ENCODE assay signal across 8 cellular contexts in genomic region chr10:68331455-68332258, GRCh38. TPM values are rescaled to one million over a fixed set of nuclear protein-coding genes. Genes with fewer than 3 reads are reported as not detected.
A peak's percentile ranks its signal among the peaks of the same experiment; 100 is the strongest.
DNase-seq lines count a peak whose midpoint lies in the region; ATAC-seq, FAIRE-seq and TF ChIP-seq lines count a peak whose summit lies in the region.

TSS of gene HNRNPH3 (plus strand) at chr10:68332064. CDS start at chr10:68337222, 5,158 bp downstream.

- DNase-seq in GM12892 (ENCODE audit: insufficient read length) (peak; percentile 83), NCI-H1436 (lab: John Stamatoyannopoulos, UW) (peak; percentile 98), SW480 (ENCODE audit: low spot score) (peak; percentile 96), cardiac muscle cell (ENCODE audit: low read depth in 1 of 2, low spot score in 1 of 2) (peak; percentile 99 to 100), tibial artery (peak; percentile 96 to 99)
- peak; percentile 99 for DNase-seq in activated naive CD8-positive, alpha-beta T cell treated with anti-CD3 and anti-CD28 coated beads, Interleukin-2, amount 50 U/mL, for 24 hours

- H3K9ac ChIP-seq in parathyroid adenoma: peak within 1 kb of the TSS; percentile 98

- H3K36me3 Mint-ChIP-seq in activated naive CD8-positive, alpha-beta T cell treated with anti-CD3 and anti-CD28 coated beads, Interleukin-2, amount 50 U/mL, for 24 hours (ENCODE audit: low read depth): peaks cover 40% of the 10 kb centered on the region

- H3K79me2 ChIP-seq in parathyroid adenoma: peaks cover 31% of the 10 kb centered on the region

- H3K27me3 ChIP-seq in cardiac muscle cell (no peaks in the 10 kb centered on the region), parathyroid adenoma (ENCODE audit: control insufficient read depth, insufficient read depth, low read length) (no peaks in the 10 kb centered on the region), tibial artery (no peaks in the 10 kb centered on the region)

- TF ChIP-seq POLR2A in GM12892 (IDR thresholded peaks at IDR 0.05; ENCODE audit: low read depth, low read length): peak; percentile 99

- H3K9me3 ChIP-seq in cardiac muscle cell (ENCODE audit: low read depth): no peaks in the 10 kb centered on the region
- no peaks in the 10 kb centered on the region for H3K9me3 ChIP-seq in parathyroid adenoma (ENCODE audit: control insufficient read depth, low read length)
- H3K9me3 ChIP-seq in tibial artery: no peaks in the 10 kb centered on the region

- peaks cover 4% of the 10 kb centered on the region for H3K9me3 Mint-ChIP-seq in activated naive CD8-positive, alpha-beta T cell treated with anti-CD3 and anti-CD28 coated beads, Interleukin-2, amount 50 U/mL, for 24 hours

- no peaks in the 10 kb centered on the region for H3K36me3 ChIP-seq in cardiac muscle cell
- no peaks in the 10 kb centered on the region for H3K36me3 ChIP-seq in parathyroid adenoma (ENCODE audit: control insufficient read depth, insufficient read depth, low read length)
- H3K36me3 ChIP-seq in tibial artery: no peaks in the 10 kb centered on the region

- TF ChIP-seq CTCF in cardiac muscle cell (IDR thresholded peaks at IDR 0.05; ENCODE audit: low read depth, low read length): no peak
- TF ChIP-seq CTCF in parathyroid adenoma (IDR thresholded peaks at IDR 0.05): peak; percentile 6
- TF ChIP-seq CTCF in tibial artery (IDR thresholded peaks at IDR 0.05): peak in 1 of 2 experiments; percentile 7

- H3K27ac Mint-ChIP-seq in activated naive CD8-positive, alpha-beta T cell treated with anti-CD3 and anti-CD28 coated beads, Interleukin-2, amount 50 U/mL, for 24 hours: peak within 1 kb of the TSS; percentile 100

- peak within 1 kb of the TSS; percentile 92 for H2AFZ ChIP-seq in parathyroid adenoma

- ATAC-seq in HG02840 (IDR thresholded peaks at IDR 0.05; ENCODE audit: low FRiP score, unreplicated experiment): peak; percentile 82
- peak; percentile 87 for ATAC-seq in activated naive CD8-positive, alpha-beta T cell treated with anti-CD3 and anti-CD28 coated beads, Interleukin-2, amount 50 U/mL, for 24 hours

- peaks cover 28% of the 10 kb centered on the region for H3K4me1 ChIP-seq in cardiac muscle cell (ENCODE audit: low read depth)
- peaks cover 6% of the 10 kb centered on the region for H3K4me1 ChIP-seq in parathyroid adenoma
- H3K4me1 ChIP-seq in tibial artery: peaks cover 0 to 55% (median 19%) of the 10 kb centered on the region in 4 donors

- H3K27ac ChIP-seq in cardiac muscle cell (peak within 1 kb of the TSS; percentile 95), parathyroid adenoma (peak within 1 kb of the TSS; percentile 98), tibial artery (peak within 1 kb of the TSS; percentile 99 to 100)

- peak; percentile 98 for FAIRE-seq in GM12892 (lab: Jason Lieb, UNC)

- H3K27me3 Mint-ChIP-seq in activated naive CD8-positive, alpha-beta T cell treated with anti-CD3 and anti-CD28 coated beads, Interleukin-2, amount 50 U/mL, for 24 hours: no peaks in the 10 kb centered on the region

- H3K4me1 Mint-ChIP-seq in activated naive CD8-positive, alpha-beta T cell treated with anti-CD3 and anti-CD28 coated beads, Interleukin-2, amount 50 U/mL, for 24 hours: peaks cover 51% of the 10 kb centered on the region

- peak within 1 kb of the TSS; percentile 98 for H3K4me2 ChIP-seq in parathyroid adenoma (ENCODE audit: low read length)

- H3K4me3 ChIP-seq in cardiac muscle cell (peak within 1 kb of the TSS; percentile 82), parathyroid adenoma (ENCODE audit: low read depth, low read length) (peak within 1 kb of the TSS; percentile 72), tibial artery (peak within 1 kb of the TSS; percentile 88 to 92)

- intact Hi-C loops in tibial artery (cut with DNase I; ENCODE audit: low total_unique reads): loop anchor here (10.0 kb wide), 1 partner anchor 257 kb away; the partner anchor contains the start of gene HERC4

- H3K4me3 Mint-ChIP-seq in activated naive CD8-positive, alpha-beta T cell treated with anti-CD3 and anti-CD28 coated beads, Interleukin-2, amount 50 U/mL, for 24 hours: peak within 1 kb of the TSS; percentile 99

RNA-seq across cellular contexts. Expression of gene HNRNPH3, which starts in this region (rescaled TPM):
- polyA plus RNA-seq in GM12892 (2012; ENCODE audit: missing spikeins): 153 TPM
- total RNA-seq in cardiac muscle cell: 34.8 and 96.1 TPM in 2 replicates
- polyA plus RNA-seq in cardiac muscle cell: 182 and 249 TPM in 2 replicates

Comparison
In these comparisons a context has a peak if more than half of its experiments do, and no peak if none do; other contexts are left out.
1. Peak in every context shown above with its lines: DNase-seq, ATAC-seq, H3K4me3 ChIP-seq and H3K27ac ChIP-seq.